8 cellular contexts compared by ENCODE assay signal in the genomic region with DNA sequence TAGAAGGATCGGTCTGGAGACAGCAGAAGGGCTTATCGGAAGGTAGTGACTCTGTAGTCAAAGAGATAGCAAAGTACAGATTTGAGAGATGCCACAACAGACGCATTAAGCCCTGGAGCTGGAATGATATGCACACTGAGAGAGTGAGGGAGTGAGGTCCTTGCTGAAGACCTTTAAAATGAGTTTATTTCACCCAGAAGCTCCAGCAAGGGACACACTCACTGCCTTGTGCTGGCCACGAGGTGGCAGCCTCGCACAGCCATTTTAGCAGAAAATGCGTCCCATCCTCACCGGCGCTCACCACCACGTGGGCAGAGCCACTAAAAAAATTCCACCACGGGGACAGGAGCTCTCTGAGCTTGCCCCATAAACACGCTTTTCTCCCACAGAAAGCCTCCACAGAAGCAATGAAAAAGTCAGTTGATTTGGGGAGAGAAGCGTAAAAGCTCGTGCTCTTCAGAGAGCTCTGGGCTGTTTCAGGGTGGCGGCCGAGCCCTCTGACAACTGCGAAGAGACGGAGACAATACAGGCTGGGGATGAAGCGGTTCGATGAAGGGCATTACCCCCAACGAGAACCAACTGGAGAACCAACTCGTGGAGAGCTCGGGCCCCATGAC.
DNase-seq lines count a peak whose midpoint lies in the region; FAIRE-seq lines count a peak whose summit lies in the region.

No MANE protein-coding gene starts in this region.

- peak; percentile 31 for FAIRE-seq in GM19239 (lab: Jason Lieb, UNC)

- peak; percentile 60 for DNase-seq in AG08395 (ENCODE audit: low spot score)
- DNase-seq in GM19239 (ENCODE audit: insufficient read length, low spot score), result peak; percentile 40
- DNase-seq in NCI-H2029 treated with DMSO at 0.1 percent for 48 hours (lab: John Stamatoyannopoulos, UW), result peak; percentile 45
- DNase-seq in activated CD4-positive, alpha-beta T cell treated with anti-CD3 and anti-CD28 coated beads for 24 hours (ENCODE audit: low read depth in 2 of 2), result peak; percentile 52 to 53
- peak; percentile 67 for DNase-seq in cerebellum (ENCODE audit: low spot score)
- peak; percentile 88 for DNase-seq in kidney tubule cell (ENCODE audit: low spot score)
- DNase-seq in stimulated activated CD4-positive, alpha-beta T cell treated with anti-CD3 and anti-CD28 coated beads, Interleukin-2, amount 100 ng/mL, for 24 hours, result peak; percentile 75 to 79
- DNase-seq in AG08396 (ENCODE audit: low spot score), result no peak
